26 cellular contexts compared by ENCODE assay signal in genomic region chr13:98691360-98691759, GRCh38.
"Had no signal": no experiment of that assay in that cellular context is flagged by ENCODE, and none has a peak within 500 bp of the region (broad histone marks: within the 10 kb centered on the region; RNA-seq: fewer than 3 reads in every experiment).

No MANE protein-coding gene starts in this region.

- H3K27me3 ChIP-seq: adrenal gland, ascending aorta, brain microvascular endothelial cell, hepatocyte, pancreas, upper lobe of left lung had no signal

- H3K27ac ChIP-seq: adrenal gland, ascending aorta, brain microvascular endothelial cell, hepatocyte, pancreas, upper lobe of left lung had no signal

- DNase-seq: activated B cell treated with CpG ODN at 0.5 μM for 24 hours; activated CD4-positive, alpha-beta T cell treated with anti-CD3 and anti-CD28 coated beads for 36 hours; activated CD4-positive, alpha-beta T cell treated with anti-CD3 and anti-CD28 coated beads, Interleukin-2, amount 50 U/mL, for 4 hours; activated CD8-positive, alpha-beta memory T cell treated with anti-CD3 and anti-CD28 coated beads for 24 hours; activated CD8-positive, alpha-beta memory T cell treated with anti-CD3 and anti-CD28 coated beads, Interleukin-2, amount 50 U/mL, for 4 hours; activated naive CD4-positive, alpha-beta T cell; activated T-cell treated with anti-CD3 and anti-CD28 coated beads, Interleukin-2, amount 50 U/mL, for 24 hours; adrenal gland; brain microvascular endothelial cell; central memory CD4-positive, alpha-beta T cell; dermis blood vessel endothelial cell; effector CD8-positive, alpha-beta T cell; glutamatergic neuron; immature natural killer cell; left ventricle myocardium superior; midbrain; natural killer cell; pancreas; right cardiac atrium; stimulated activated CD4-positive, alpha-beta T cell treated with anti-CD3 and anti-CD28 coated beads, Interleukin-4, amount 100 ng/mL, for 24 hours; stimulated activated naive CD8-positive, alpha-beta T cell treated with anti-CD3 and anti-CD28 coated beads, Interleukin-15, Interleukin-2, amounts not matched to agents 100 U/mL and 50 U/mL, for 24 hours; upper lobe of left lung had no signal

- H3K36me3 ChIP-seq: adrenal gland, ascending aorta, brain microvascular endothelial cell, pancreas, upper lobe of left lung had no signal

- H3K4me3 ChIP-seq: adrenal gland, ascending aorta, hepatocyte, pancreas, upper lobe of left lung had no signal

- ATAC-seq: activated CD4-positive, alpha-beta T cell treated with anti-CD3 and anti-CD28 coated beads for 36 hours; esophagus mucosa; left ventricle myocardium superior; natural killer cell; pancreas; right cardiac atrium; stimulated activated naive CD8-positive, alpha-beta T cell treated with anti-CD3 and anti-CD28 coated beads, Interleukin-15, Interleukin-2, amounts not matched to agents 100 U/mL and 50 U/mL, for 24 hours had no signal

- FAIRE-seq: frontal cortex, pancreas had no signal
